In the genomic region with DNA sequence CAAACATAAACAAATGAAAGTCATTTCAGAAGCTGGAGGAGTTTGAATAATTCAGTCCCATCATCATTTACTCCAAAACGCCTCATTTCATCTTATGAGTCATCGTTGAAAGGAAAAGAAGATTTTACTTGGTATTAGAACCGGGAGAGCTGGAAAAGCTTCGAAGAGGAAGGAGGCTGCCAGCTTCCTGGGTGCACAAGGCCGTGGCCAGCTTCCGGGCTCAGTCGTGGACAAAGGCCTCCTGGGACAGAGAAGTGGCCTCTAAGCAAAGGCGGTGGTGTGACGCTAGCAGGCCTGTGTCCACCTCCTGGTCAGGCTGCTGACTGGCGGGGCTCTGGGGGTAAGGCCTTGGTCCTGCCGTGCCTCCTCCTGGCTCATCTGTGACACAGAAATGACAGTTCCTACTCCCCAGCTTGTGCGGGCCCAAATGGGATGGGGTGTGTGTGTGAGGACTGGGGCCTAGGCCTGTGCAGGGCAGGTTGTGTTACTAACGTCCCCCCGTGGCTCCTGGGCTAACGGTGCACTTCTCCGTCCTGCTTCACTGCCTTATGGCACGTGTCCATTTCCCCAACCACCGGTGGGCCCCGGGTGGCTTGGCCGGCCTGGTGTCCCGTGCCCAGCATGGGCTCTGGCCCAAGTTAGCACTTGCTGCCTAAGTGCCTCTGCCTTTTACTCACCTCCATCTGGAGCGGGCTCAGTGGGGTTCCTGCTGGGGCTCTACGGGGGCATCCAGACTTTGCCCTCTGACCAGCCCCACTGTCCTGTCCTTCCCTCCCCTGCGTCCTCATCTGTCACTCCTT, we compare ENCODE assay signal across 1 cellular context.
TF ChIP-seq lines count a peak whose summit lies in the region.

No MANE protein-coding gene starts in this region.

TF ChIP-seq in K562, 482 proteins besides CTCF, POLR2A, EP300 and RAD21 (continued from another document):
- peak; percentile 31 for TF ChIP-seq RBM22 (IDR thresholded peaks at IDR 0.05; ENCODE audit: low read depth, low read length, poor library complexity, severe bottlenecking)
- no peak for TF ChIP-seq MTF1 (CRISPR knock-in tag; IDR thresholded peaks at IDR 0.05; ENCODE audit: borderline replicate concordance)
- TF ChIP-seq ZNF274 (IDR thresholded peaks at IDR 0.05; ENCODE audit: borderline replicate concordance, low read depth, low read length), result no peak
- no peak for TF ChIP-seq ARID2 (IDR thresholded peaks at IDR 0.05)
- TF ChIP-seq, protein P1, sequence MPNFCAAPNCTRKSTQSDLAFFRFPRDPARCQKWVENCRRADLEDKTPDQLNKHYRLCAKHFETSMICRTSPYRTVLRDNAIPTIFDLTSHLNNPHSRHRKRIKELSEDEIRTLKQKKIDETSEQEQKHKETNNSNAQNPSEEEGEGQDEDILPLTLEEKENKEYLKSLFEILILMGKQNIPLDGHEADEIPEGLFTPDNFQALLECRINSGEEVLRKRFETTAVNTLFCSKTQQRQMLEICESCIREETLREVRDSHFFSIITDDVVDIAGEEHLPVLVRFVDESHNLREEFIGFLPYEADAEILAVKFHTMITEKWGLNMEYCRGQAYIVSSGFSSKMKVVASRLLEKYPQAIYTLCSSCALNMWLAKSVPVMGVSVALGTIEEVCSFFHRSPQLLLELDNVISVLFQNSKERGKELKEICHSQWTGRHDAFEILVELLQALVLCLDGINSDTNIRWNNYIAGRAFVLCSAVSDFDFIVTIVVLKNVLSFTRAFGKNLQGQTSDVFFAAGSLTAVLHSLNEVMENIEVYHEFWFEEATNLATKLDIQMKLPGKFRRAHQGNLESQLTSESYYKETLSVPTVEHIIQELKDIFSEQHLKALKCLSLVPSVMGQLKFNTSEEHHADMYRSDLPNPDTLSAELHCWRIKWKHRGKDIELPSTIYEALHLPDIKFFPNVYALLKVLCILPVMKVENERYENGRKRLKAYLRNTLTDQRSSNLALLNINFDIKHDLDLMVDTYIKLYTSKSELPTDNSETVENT (CRISPR knock-in tag; IDR thresholded peaks at IDR 0.05), result no peak
